Comparison of ENCODE assay signal across 17 cellular contexts in genomic region chr3:155283092-155284056, GRCh38. TPM values are rescaled to one million over a fixed set of nuclear protein-coding genes. Genes with fewer than 3 reads are reported as not detected.
DNase-seq lines count a peak whose midpoint lies in the region; ATAC-seq, FAIRE-seq and TF ChIP-seq lines count a peak whose summit lies in the region.
"Had no signal": no experiment of that assay in that cellular context is flagged by ENCODE, and none has a peak within 500 bp of the region (broad histone marks: within the 10 kb centered on the region; RNA-seq: fewer than 3 reads in every experiment).

No MANE protein-coding gene starts in this region.

- DNase-seq in mammary epithelial cell (no peak), breast epithelium (ENCODE audit: low spot score in 2 of 2) (no peak), OCI-LY7 (ENCODE audit: low spot score) (no peak), left lung (no peak), thyroid gland (peak in 1 of 2 donors; percentile 7), kidney (no peak), NCI-H345 treated with DMSO at 0.1 percent for 48 hours (lab: John Stamatoyannopoulos, UW; ENCODE audit: unreplicated experiment) (no peak)
- DNase-seq in stimulated activated CD4-positive, alpha-beta T cell treated with anti-CD3 and anti-CD28 coated beads, Interleukin-4, amount 100 ng/mL, for 4 hours: no peak
- DNase-seq: DMS79 treated with DMSO at 0.1 percent for 48 hours, GF-D8, H9, MV-4-11, NCI-H1436, NCI-H2029 treated with DMSO at 0.1 percent for 48 hours, NCI-H526 had no signal

- POLR2A ChIA-PET in OCI-LY7 (lab: Charles Lee): no interaction called here

- H3K9me3 ChIP-seq in mammary epithelial cell (replicated peaks; ENCODE audit: insufficient read depth, low read length) (no peaks in the 10 kb centered on the region), breast epithelium (no peaks in the 10 kb centered on the region), OCI-LY7 (ENCODE audit: low read length) (no peaks in the 10 kb centered on the region), left lung (no peaks in the 10 kb centered on the region), thyroid gland (no peaks in the 10 kb centered on the region), kidney (ENCODE audit: control insufficient read depth in 1 of 2, low read length in 2 of 2) (no peaks in the 10 kb centered on the region)

- H3K27ac ChIP-seq in mammary epithelial cell (ENCODE audit: insufficient read depth, low read depth, low read length): no peak overlapping the region
- H3K27ac ChIP-seq in breast epithelium: peak overlapping the region in 1 of 2 donors; percentile 50
- no peak overlapping the region for H3K27ac ChIP-seq in OCI-LY7 (ENCODE audit: low read depth, low read length, poor library complexity, severe bottlenecking)
- no peak overlapping the region for H3K27ac ChIP-seq in left lung
- peak overlapping the region; percentile 2 to 65 (median 32) for H3K27ac ChIP-seq in thyroid gland
- no peak overlapping the region for H3K27ac ChIP-seq in kidney (ENCODE audit: low read depth in 2 of 2, low read length in 2 of 2)

- H3K79me2 ChIP-seq in mammary epithelial cell (ENCODE audit: insufficient read depth, low read length) (no peaks in the 10 kb centered on the region), OCI-LY7 (ENCODE audit: insufficient read depth, low read depth, low read length) (no peaks in the 10 kb centered on the region)

- ATAC-seq in left lung: peak; percentile 58

- no peak overlapping the region for H3K4me2 ChIP-seq in mammary epithelial cell (ENCODE audit: insufficient read depth, low read depth, low read length)
- H3K4me2 ChIP-seq in OCI-LY7 (ENCODE audit: low read length): no peak overlapping the region

- H3K4me1 ChIP-seq in mammary epithelial cell (ENCODE audit: insufficient read depth, low read length) (peaks cover 3% of the 10 kb centered on the region), breast epithelium (no peaks in the 10 kb centered on the region), OCI-LY7 (ENCODE audit: insufficient read depth, low read length, poor library complexity, severe bottlenecking) (peaks cover 7% of the 10 kb centered on the region), left lung (no peaks in the 10 kb centered on the region), thyroid gland (peaks cover 18 to 19% of the 10 kb centered on the region in 2 donors), kidney (ENCODE audit: control insufficient read depth in 1 of 2, insufficient read depth in 1 of 2, low read depth in 1 of 2, low read length in 2 of 2) (peaks cover 0 to 2% of the 10 kb centered on the region in 2 donors)

- H3K9me2 ChIP-seq in OCI-LY7 (ENCODE audit: insufficient read depth, low read length): no peaks in the 10 kb centered on the region

- H3K27me3 ChIP-seq in mammary epithelial cell (ENCODE audit: insufficient read depth, low read length) (no peaks in the 10 kb centered on the region), breast epithelium (no peaks in the 10 kb centered on the region), left lung (no peaks in the 10 kb centered on the region), thyroid gland (no peaks in the 10 kb centered on the region)

- H2AFZ ChIP-seq in mammary epithelial cell (ENCODE audit: low read depth, low read length) (peak overlapping the region; percentile 69), OCI-LY7 (ENCODE audit: low read length) (peak overlapping the region; percentile 54; the same call in 1 of the 2 replicates)

- intact Hi-C loops in mammary epithelial cell (cut with micrococcal nuclease) (no loop called here), breast epithelium (cut with DNase I; ENCODE audit: low total_unique reads) (no loop called here), OCI-LY7 (cut with micrococcal nuclease; ENCODE audit: unreplicated experiment) (no loop called here), left lung (cut with DNase I) (no loop called here), thyroid gland (cut with DNase I) (no loop called here), kidney (cut with DNase I) (no loop called here)

- in situ Hi-C loops in mammary epithelial cell (cut with MboI; ENCODE audit: low sequenced_read_pairs in 2 of 2): no loop called here

- H3K4me3 ChIP-seq in mammary epithelial cell (replicated peaks in 1 of 3; ENCODE audit: insufficient read depth in 1 of 3, low read depth in 2 of 3, low read length in 3 of 3): no peak overlapping the region
- no peak overlapping the region for H3K4me3 ChIP-seq in breast epithelium
- no peak overlapping the region for H3K4me3 ChIP-seq in OCI-LY7 (ENCODE audit: low read depth, low read length, poor library complexity, severe bottlenecking)
- no peak overlapping the region for H3K4me3 ChIP-seq in left lung
- H3K4me3 ChIP-seq in thyroid gland (replicated peaks in 1 of 3): no peak overlapping the region
- H3K4me3 ChIP-seq in kidney (ENCODE audit: low read length in 2 of 2): no peak overlapping the region

- H4K20me1 ChIP-seq in mammary epithelial cell (ENCODE audit: insufficient read depth, low read length): no peaks in the 10 kb centered on the region
- no peaks in the 10 kb centered on the region for H4K20me1 ChIP-seq in OCI-LY7 (ENCODE audit: insufficient read depth, low read length)

- no peaks in the 10 kb centered on the region for H3K36me3 ChIP-seq in mammary epithelial cell (ENCODE audit: insufficient read depth, low read length)
- H3K36me3 ChIP-seq in breast epithelium: no peaks in the 10 kb centered on the region
- H3K36me3 ChIP-seq in OCI-LY7 (ENCODE audit: insufficient read depth, low read length): no peaks in the 10 kb centered on the region
- H3K36me3 ChIP-seq in left lung: no peaks in the 10 kb centered on the region
- H3K36me3 ChIP-seq in thyroid gland: no peaks in the 10 kb centered on the region
- H3K36me3 ChIP-seq in kidney (ENCODE audit: control insufficient read depth in 1 of 2, insufficient read depth in 2 of 2, low read length in 2 of 2): no peaks in the 10 kb centered on the region

- TF ChIP-seq CTCF in mammary epithelial cell (conservative IDR thresholded peaks at IDR 0.05 in 1 of 2, IDR thresholded peaks at IDR 0.05 in 1 of 2; ENCODE audit: extremely low read depth in 1 of 2, insufficient read depth in 1 of 2, low read depth in 1 of 2, low read length in 2 of 2): no peak
- TF ChIP-seq CTCF in breast epithelium (IDR thresholded peaks at IDR 0.05): no peak
- no peak for TF ChIP-seq CTCF in OCI-LY7 (conservative IDR thresholded peaks at IDR 0.05; ENCODE audit: low read length)
- no peak for TF ChIP-seq CTCF in left lung (IDR thresholded peaks at IDR 0.05)
- no peak for TF ChIP-seq CTCF in thyroid gland (IDR thresholded peaks at IDR 0.05)
- TF ChIP-seq CTCF in kidney (IDR thresholded peaks at IDR 0.05; ENCODE audit: borderline replicate concordance, extremely low read depth, insufficient read depth): no peak

- TF ChIP-seq POLR2A in breast epithelium (IDR thresholded peaks at IDR 0.05): no peak
- no peak for TF ChIP-seq POLR2A in thyroid gland (IDR thresholded peaks at IDR 0.05)

- dilution Hi-C loops in mammary epithelial cell (cut with HindIII; ENCODE audit: low sequenced_read_pairs): no loop called here

- BruUV-seq in mammary epithelial cell (replicated peaks; lab: Mats Ljungman, UMichigan) (no TSS peak), OCI-LY7 (replicated peaks; lab: Mats Ljungman, UMichigan) (no TSS peak)

- FAIRE-seq in kidney (lab: Jason Lieb, UNC): no peak

- H3K9ac ChIP-seq in mammary epithelial cell (ENCODE audit: insufficient read depth, low read length) (no peak overlapping the region), kidney (ENCODE audit: low read length in 2 of 2) (no peak overlapping the region)

- CTCF ChIA-PET in mammary epithelial cell (lab: Charles Lee; ENCODE audit: low non-redundant PET) (no interaction called here), OCI-LY7 (lab: Charles Lee; ENCODE audit: unreplicated experiment) (no interaction called here)

- WGBS in mammary epithelial cell (ENCODE audit: low coverage, missing lambda C conversion rate): 55% methylated on average over 8 of the region's 8 CpGs
- WGBS in thyroid gland, 2 donors: 76 to 81% methylated on average over 8 of the region's 8 CpGs

RNA-seq across cellular contexts. Expression of gene STRIT1, which starts 10.1 kb away (rescaled TPM):
- not detected for total RNA-seq in mammary epithelial cell
- polyA plus RNA-seq in mammary epithelial cell: not detected
- not detected for polyA minus RNA-seq in mammary epithelial cell
- under 1 TPM in 1 of 3 donors, not detected in 2; 0.32 TPM for total RNA-seq in breast epithelium
- not detected in 2 replicates for total RNA-seq in OCI-LY7 (2014; rRNA removed; shearing (Covaris generic))
- total RNA-seq in OCI-LY7 (2022): not detected in 2 replicates
- not detected for total RNA-seq in left lung
- total RNA-seq in thyroid gland: not detected
- total RNA-seq in kidney: not detected
- 1.8 TPM for polyA plus RNA-seq in kidney (ENCODE audit: insufficient read depth, low read depth, low replicate concordance)
- total RNA-seq: A172, H9, SK-MEL-5 had no signal

Comparison
In these comparisons a context has a peak if more than half of its experiments do, and no peak if none do; other contexts are left out.
1. H3K27ac ChIP-seq: peak in thyroid gland (3 of 3); none in mammary epithelial cell (single experiment), OCI-LY7 (single experiment), left lung (0 of 2) and kidney (0 of 2).